1 cellular context compared by ENCODE assay signal in the genomic region with DNA sequence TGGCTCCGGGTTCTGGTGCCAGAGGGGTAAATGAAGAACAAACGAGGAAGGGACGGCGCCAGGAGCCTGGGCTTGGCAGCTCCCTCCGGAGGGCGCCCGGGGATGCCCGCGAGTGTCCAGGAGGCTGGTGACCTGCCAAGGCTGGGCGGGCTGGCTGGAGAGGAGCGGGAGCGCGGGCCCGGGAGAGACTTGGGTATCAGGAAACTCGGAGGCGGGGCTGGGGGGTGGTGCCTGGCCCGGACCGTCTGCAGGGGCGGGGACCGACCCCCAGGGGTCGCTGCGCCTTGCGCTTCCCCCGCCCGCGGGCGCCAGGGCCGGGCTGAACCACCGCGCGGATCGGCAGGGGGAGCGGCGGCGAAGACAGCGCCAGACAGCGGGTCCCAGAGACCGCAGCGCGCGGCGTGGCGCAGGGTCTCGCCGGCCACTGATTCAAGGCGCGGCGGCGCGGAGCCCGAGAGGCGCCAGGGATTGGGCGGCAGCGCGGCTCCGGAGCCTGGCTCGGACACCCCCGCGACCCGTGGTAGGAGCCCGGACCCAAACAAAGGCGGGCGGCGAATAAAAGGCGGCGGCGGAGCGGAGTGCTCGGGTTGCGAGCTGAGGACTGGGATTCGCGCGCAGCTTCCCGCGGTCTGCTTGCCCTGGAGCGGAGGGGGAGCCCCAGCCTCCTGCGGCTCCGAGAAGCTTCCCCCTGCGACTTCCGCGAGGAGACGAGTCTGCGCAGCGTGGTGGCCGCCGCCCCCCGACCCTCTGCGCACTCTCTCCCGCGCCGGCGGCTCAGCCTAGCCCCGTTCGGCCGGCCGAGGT.
TF ChIP-seq lines count a peak whose summit lies in the region.

A gene with protein sequence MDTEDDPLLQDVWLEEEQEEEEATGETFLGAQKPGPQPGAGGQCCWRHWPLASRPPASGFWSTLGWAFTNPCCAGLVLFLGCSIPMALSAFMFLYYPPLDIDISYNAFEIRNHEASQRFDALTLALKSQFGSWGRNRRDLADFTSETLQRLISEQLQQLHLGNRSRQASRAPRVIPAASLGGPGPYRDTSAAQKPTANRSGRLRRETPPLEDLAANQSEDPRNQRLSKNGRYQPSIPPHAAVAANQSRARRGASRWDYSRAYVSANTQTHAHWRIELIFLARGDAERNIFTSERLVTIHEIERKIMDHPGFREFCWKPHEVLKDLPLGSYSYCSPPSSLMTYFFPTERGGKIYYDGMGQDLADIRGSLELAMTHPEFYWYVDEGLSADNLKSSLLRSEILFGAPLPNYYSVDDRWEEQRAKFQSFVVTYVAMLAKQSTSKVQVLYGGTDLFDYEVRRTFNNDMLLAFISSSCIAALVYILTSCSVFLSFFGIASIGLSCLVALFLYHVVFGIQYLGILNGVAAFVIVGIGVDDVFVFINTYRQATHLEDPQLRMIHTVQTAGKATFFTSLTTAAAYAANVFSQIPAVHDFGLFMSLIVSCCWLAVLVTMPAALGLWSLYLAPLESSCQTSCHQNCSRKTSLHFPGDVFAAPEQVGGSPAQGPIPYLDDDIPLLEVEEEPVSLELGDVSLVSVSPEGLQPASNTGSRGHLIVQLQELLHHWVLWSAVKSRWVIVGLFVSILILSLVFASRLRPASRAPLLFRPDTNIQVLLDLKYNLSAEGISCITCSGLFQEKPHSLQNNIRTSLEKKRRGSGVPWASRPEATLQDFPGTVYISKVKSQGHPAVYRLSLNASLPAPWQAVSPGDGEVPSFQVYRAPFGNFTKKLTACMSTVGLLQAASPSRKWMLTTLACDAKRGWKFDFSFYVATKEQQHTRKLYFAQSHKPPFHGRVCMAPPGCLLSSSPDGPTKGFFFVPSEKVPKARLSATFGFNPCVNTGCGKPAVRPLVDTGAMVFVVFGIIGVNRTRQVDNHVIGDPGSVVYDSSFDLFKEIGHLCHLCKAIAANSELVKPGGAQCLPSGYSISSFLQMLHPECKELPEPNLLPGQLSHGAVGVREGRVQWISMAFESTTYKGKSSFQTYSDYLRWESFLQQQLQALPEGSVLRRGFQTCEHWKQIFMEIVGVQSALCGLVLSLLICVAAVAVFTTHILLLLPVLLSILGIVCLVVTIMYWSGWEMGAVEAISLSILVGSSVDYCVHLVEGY (N-terminal part only) (plus strand): TSS at position 585 of the 804 bp plus-strand sequence. CDS start 21,838 bp downstream, outside the sequence.

TF ChIP-seq in HepG2, 621 proteins besides CTCF, POLR2A, EP300 and RAD21 (continued from another document and continues in another):
- TF ChIP-seq, protein P1, sequence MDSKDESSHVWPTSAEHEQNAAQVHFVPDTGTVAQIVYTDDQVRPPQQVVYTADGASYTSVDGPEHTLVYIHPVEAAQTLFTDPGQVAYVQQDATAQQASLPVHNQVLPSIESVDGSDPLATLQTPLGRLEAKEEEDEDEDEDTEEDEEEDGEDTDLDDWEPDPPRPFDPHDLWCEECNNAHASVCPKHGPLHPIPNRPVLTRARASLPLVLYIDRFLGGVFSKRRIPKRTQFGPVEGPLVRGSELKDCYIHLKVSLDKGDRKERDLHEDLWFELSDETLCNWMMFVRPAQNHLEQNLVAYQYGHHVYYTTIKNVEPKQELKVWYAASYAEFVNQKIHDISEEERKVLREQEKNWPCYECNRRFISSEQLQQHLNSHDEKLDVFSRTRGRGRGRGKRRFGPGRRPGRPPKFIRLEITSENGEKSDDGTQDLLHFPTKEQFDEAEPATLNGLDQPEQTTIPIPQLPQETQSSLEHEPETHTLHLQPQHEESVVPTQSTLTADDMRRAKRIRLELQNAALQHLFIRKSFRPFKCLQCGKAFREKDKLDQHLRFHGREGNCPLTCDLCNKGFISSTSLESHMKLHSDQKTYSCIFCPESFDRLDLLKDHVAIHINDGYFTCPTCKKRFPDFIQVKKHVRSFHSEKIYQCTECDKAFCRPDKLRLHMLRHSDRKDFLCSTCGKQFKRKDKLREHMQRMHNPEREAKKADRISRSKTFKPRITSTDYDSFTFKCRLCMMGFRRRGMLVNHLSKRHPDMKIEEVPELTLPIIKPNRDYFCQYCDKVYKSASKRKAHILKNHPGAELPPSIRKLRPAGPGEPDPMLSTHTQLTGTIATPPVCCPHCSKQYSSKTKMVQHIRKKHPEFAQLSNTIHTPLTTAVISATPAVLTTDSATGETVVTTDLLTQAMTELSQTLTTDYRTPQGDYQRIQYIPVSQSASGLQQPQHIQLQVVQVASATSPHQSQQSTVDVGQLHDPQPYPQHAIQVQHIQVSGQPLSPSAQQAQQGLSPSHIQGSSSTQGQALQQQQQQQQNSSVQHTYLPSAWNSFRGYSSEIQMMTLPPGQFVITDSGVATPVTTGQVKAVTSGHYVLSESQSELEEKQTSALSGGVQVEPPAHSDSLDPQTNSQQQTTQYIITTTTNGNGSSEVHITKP (CRISPR knock-in tag; IDR thresholded peaks at IDR 0.05; ENCODE audit: low read depth), result peak; percentile 98
- TF ChIP-seq ZNF749 (CRISPR knock-in tag; IDR thresholded peaks at IDR 0.05; ENCODE audit: borderline replicate concordance) (0 out of 2 replicates have a peak, but pooled peaks have one; percentile 37), ZNF589 (CRISPR knock-in tag; conservative IDR thresholded peaks at IDR 0.05) (no peak), SAP130 (CRISPR knock-in tag; IDR thresholded peaks at IDR 0.05; ENCODE audit: low read depth) (0 out of 2 replicates have a peak, but pooled peaks have one; percentile 27), MXI1 (IDR thresholded peaks at IDR 0.05; ENCODE audit: borderline replicate concordance, low read depth, low read length) (no peak; the same call in 2 of the 3 replicates), THAP11 (CRISPR knock-in tag; IDR thresholded peaks at IDR 0.05) (peak; percentile 50), MEIS2 (CRISPR knock-in tag; IDR thresholded peaks at IDR 0.05) (0 out of 2 replicates have a peak, but pooled peaks have one; percentile 62), MED1 (CRISPR knock-in tag; IDR thresholded peaks at IDR 0.05) (0 out of 2 replicates have a peak, but pooled peaks have one; percentile 21), HOXD1 (CRISPR knock-in tag; IDR thresholded peaks at IDR 0.05) (0 out of 2 replicates have a peak, but pooled peaks have one; percentile 15), KLF6 (CRISPR knock-in tag; IDR thresholded peaks at IDR 0.05) (no peak), ZNF883 (CRISPR knock-in tag; IDR thresholded peaks at IDR 0.05; ENCODE audit: not compliant biosample characterization) (peak; percentile 24), ZMYM4 (CRISPR knock-in tag; IDR thresholded peaks at IDR 0.05) (peak; percentile 65; the same call in 1 of the 2 replicates), SPEN (CRISPR knock-in tag; IDR thresholded peaks at IDR 0.05; ENCODE audit: low read depth) (peak; percentile 44; the same call in 1 of the 2 replicates), ZNF768 (CRISPR knock-in tag; IDR thresholded peaks at IDR 0.05) (peak; percentile 45; the same call in 1 of the 2 replicates), MIER2 (CRISPR knock-in tag; IDR thresholded peaks at IDR 0.05) (peak; percentile 61; the same call in 1 of the 2 replicates), FOXK1 (CRISPR knock-in tag; IDR thresholded peaks at IDR 0.05; ENCODE audit: borderline replicate concordance, low read depth) (no peak), PLRG1 (conservative IDR thresholded peaks at IDR 0.05) (no peak), SP140L (CRISPR knock-in tag; IDR thresholded peaks at IDR 0.05; ENCODE audit: borderline replicate concordance) (no peak), ZBTB38 (CRISPR knock-in tag; IDR thresholded peaks at IDR 0.05) (peak; percentile 58; the same call in 1 of the 2 replicates), ATF7 (IDR thresholded peaks at IDR 0.05) (peak; percentile 44; the same call in 1 of the 2 replicates), ATF7 (CRISPR knock-in tag; IDR thresholded peaks at IDR 0.05) (no peak), MIER3 (CRISPR knock-in tag; IDR thresholded peaks at IDR 0.05; ENCODE audit: borderline replicate concordance) (no peak), ESRRA (CRISPR knock-in tag; IDR thresholded peaks at IDR 0.05; ENCODE audit: low read depth) (0 out of 2 replicates have a peak, but pooled peaks have one; percentile 34), BHLHE40 (IDR thresholded peaks at IDR 0.05; ENCODE audit: low read length) (peak; percentile 94), TEAD2 (CRISPR knock-in tag; IDR thresholded peaks at IDR 0.05) (no peak)
- TF ChIP-seq, protein P2, sequence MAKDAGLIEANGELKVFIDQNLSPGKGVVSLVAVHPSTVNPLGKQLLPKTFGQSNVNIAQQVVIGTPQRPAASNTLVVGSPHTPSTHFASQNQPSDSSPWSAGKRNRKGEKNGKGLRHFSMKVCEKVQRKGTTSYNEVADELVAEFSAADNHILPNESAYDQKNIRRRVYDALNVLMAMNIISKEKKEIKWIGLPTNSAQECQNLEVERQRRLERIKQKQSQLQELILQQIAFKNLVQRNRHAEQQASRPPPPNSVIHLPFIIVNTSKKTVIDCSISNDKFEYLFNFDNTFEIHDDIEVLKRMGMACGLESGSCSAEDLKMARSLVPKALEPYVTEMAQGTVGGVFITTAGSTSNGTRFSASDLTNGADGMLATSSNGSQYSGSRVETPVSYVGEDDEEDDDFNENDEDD (CRISPR knock-in tag; IDR thresholded peaks at IDR 0.05; ENCODE audit: borderline replicate concordance), result 0 out of 2 replicates have a peak, but pooled peaks have one; percentile 67
- TF ChIP-seq, protein P3, sequence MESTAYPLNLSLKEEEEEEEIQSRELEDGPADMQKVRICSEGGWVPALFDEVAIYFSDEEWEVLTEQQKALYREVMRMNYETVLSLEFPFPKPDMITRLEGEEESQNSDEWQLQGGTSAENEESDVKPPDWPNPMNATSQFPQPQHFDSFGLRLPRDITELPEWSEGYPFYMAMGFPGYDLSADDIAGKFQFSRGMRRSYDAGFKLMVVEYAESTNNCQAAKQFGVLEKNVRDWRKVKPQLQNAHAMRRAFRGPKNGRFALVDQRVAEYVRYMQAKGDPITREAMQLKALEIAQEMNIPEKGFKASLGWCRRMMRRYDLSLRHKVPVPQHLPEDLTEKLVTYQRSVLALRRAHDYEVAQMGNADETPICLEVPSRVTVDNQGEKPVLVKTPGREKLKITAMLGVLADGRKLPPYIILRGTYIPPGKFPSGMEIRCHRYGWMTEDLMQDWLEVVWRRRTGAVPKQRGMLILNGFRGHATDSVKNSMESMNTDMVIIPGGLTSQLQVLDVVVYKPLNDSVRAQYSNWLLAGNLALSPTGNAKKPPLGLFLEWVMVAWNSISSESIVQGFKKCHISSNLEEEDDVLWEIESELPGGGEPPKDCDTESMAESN (CRISPR knock-in tag; conservative IDR thresholded peaks at IDR 0.05), result 0 out of 2 replicates have a peak, but pooled peaks have one; percentile 56
- TF ChIP-seq, protein P4, sequence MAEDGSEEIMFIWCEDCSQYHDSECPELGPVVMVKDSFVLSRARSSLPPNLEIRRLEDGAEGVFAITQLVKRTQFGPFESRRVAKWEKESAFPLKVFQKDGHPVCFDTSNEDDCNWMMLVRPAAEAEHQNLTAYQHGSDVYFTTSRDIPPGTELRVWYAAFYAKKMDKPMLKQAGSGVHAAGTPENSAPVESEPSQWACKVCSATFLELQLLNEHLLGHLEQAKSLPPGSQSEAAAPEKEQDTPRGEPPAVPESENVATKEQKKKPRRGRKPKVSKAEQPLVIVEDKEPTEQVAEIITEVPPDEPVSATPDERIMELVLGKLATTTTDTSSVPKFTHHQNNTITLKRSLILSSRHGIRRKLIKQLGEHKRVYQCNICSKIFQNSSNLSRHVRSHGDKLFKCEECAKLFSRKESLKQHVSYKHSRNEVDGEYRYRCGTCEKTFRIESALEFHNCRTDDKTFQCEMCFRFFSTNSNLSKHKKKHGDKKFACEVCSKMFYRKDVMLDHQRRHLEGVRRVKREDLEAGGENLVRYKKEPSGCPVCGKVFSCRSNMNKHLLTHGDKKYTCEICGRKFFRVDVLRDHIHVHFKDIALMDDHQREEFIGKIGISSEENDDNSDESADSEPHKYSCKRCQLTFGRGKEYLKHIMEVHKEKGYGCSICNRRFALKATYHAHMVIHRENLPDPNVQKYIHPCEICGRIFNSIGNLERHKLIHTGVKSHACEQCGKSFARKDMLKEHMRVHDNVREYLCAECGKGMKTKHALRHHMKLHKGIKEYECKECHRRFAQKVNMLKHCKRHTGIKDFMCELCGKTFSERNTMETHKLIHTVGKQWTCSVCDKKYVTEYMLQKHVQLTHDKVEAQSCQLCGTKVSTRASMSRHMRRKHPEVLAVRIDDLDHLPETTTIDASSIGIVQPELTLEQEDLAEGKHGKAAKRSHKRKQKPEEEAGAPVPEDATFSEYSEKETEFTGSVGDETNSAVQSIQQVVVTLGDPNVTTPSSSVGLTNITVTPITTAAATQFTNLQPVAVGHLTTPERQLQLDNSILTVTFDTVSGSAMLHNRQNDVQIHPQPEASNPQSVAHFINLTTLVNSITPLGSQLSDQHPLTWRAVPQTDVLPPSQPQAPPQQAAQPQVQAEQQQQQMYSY (CRISPR knock-in tag; IDR thresholded peaks at IDR 0.05), result peak; percentile 98
- TF ChIP-seq, protein P5, sequence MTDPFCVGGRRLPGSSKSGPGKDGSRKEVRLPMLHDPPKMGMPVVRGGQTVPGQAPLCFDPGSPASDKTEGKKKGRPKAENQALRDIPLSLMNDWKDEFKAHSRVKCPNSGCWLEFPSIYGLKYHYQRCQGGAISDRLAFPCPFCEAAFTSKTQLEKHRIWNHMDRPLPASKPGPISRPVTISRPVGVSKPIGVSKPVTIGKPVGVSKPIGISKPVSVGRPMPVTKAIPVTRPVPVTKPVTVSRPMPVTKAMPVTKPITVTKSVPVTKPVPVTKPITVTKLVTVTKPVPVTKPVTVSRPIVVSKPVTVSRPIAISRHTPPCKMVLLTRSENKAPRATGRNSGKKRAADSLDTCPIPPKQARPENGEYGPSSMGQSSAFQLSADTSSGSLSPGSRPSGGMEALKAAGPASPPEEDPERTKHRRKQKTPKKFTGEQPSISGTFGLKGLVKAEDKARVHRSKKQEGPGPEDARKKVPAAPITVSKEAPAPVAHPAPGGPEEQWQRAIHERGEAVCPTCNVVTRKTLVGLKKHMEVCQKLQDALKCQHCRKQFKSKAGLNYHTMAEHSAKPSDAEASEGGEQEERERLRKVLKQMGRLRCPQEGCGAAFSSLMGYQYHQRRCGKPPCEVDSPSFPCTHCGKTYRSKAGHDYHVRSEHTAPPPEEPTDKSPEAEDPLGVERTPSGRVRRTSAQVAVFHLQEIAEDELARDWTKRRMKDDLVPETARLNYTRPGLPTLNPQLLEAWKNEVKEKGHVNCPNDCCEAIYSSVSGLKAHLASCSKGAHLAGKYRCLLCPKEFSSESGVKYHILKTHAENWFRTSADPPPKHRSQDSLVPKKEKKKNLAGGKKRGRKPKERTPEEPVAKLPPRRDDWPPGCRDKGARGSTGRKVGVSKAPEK (CRISPR knock-in tag; IDR thresholded peaks at IDR 0.05; ENCODE audit: borderline replicate concordance), result no peak
- TF ChIP-seq, protein P6, sequence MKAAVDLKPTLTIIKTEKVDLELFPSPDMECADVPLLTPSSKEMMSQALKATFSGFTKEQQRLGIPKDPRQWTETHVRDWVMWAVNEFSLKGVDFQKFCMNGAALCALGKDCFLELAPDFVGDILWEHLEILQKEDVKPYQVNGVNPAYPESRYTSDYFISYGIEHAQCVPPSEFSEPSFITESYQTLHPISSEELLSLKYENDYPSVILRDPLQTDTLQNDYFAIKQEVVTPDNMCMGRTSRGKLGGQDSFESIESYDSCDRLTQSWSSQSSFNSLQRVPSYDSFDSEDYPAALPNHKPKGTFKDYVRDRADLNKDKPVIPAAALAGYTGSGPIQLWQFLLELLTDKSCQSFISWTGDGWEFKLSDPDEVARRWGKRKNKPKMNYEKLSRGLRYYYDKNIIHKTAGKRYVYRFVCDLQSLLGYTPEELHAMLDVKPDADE (CRISPR knock-in tag; IDR thresholded peaks at IDR 0.05), result no peak
- TF ChIP-seq, protein P7, sequence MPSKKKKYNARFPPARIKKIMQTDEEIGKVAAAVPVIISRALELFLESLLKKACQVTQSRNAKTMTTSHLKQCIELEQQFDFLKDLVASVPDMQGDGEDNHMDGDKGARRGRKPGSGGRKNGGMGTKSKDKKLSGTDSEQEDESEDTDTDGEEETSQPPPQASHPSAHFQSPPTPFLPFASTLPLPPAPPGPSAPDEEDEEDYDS (CRISPR knock-in tag; IDR thresholded peaks at IDR 0.05), result peak; percentile 53; the same call in 1 of the 2 replicates
